Comparison of ENCODE assay signal across 9 cellular contexts in genomic region chr6:5143625-5144311, GRCh38. TPM values are rescaled to one million over a fixed set of nuclear protein-coding genes. Genes with fewer than 3 reads are reported as not detected.
DNase-seq lines count a peak whose midpoint lies in the region; ATAC-seq and TF ChIP-seq lines count a peak whose summit lies in the region.
"Had no signal": no experiment of that assay in that cellular context is flagged by ENCODE, and none has a peak within 500 bp of the region (broad histone marks: within the 10 kb centered on the region; RNA-seq: fewer than 3 reads in every experiment).

No MANE protein-coding gene starts in this region.

- peaks cover 25% of the 10 kb centered on the region for H3K4me1 ChIP-seq in DOHH2 (ENCODE audit: control insufficient read depth, low read length)

- H3K4me3 ChIP-seq in DOHH2 (ENCODE audit: low read length) (no peak overlapping the region), choroid plexus epithelial cell (ENCODE audit: low read depth, low read length) (no peak overlapping the region), lower leg skin (ENCODE audit: low read depth, poor library complexity, severe bottlenecking) (no peak overlapping the region)

- H4K20me1 ChIP-seq in DOHH2 (ENCODE audit: control insufficient read depth, insufficient read depth, low read depth, low read length) = peaks cover 3% of the 10 kb centered on the region; the same call in 1 of the 2 replicates

- no peak for TF ChIP-seq POLR2A in lower leg skin (IDR thresholded peaks at IDR 0.05)

- ATAC-seq in HG03280 (IDR thresholded peaks at IDR 0.05; ENCODE audit: unreplicated experiment) (peak; percentile 49), HG02759 (IDR thresholded peaks at IDR 0.05; ENCODE audit: unreplicated experiment) (no peak)

- H3K9me2 ChIP-seq in DOHH2 (replicated peaks; ENCODE audit: control insufficient read depth, low read length) = no peaks in the 10 kb centered on the region

- intact Hi-C loops in activated CD4-positive, alpha-beta T cell treated with anti-CD3 and anti-CD28 coated beads, Interleukin-2, amount 10 ng/mL, durations not matched to agents 24 days and 14 days (cut with micrococcal nuclease) = loop anchor here (1.0 kb wide), 4 partner anchors 118 to 255 kb away; partner anchors contain the start of gene FARS2
- intact Hi-C loops in lower leg skin (cut with DNase I; ENCODE audit: low total_unique reads) = loop anchor here (5.0 to 10.0 kb wide), 2 partner anchors 261 to 1404 kb away; no protein-coding TSS in a partner anchor

- H3K36me3 ChIP-seq in DOHH2 (ENCODE audit: control insufficient read depth, low read length) = no peaks in the 10 kb centered on the region

- H3F3A ChIP-seq in DOHH2 (ENCODE audit: control insufficient read depth, insufficient read depth) = peaks cover 3% of the 10 kb centered on the region; the same call in 1 of the 2 replicates

- peaks cover 4% of the 10 kb centered on the region for H3K4me1 Mint-ChIP-seq in activated CD4-positive, alpha-beta T cell treated with anti-CD3 and anti-CD28 coated beads, Interleukin-2, amount 10 ng/mL, durations not matched to agents 24 days and 14 days

- no peak overlapping the region for H3K4me3 Mint-ChIP-seq in activated CD4-positive, alpha-beta T cell treated with anti-CD3 and anti-CD28 coated beads, Interleukin-2, amount 10 ng/mL, durations not matched to agents 24 days and 14 days
- H3K4me3 Mint-ChIP-seq: activated naive CD8-positive, alpha-beta T cell had no signal

- no peak overlapping the region for H3K27ac ChIP-seq in DOHH2 (ENCODE audit: low read depth, low read length)

- no peak overlapping the region for H3K4me2 ChIP-seq in DOHH2 (ENCODE audit: low read length)

- no peak overlapping the region for H3K27ac Mint-ChIP-seq in activated CD4-positive, alpha-beta T cell treated with anti-CD3 and anti-CD28 coated beads, Interleukin-2, amount 10 ng/mL, durations not matched to agents 24 days and 14 days
- H3K27ac Mint-ChIP-seq: activated naive CD8-positive, alpha-beta T cell had no signal

- no peaks in the 10 kb centered on the region for H3K27me3 ChIP-seq in DOHH2 (ENCODE audit: control insufficient read depth, low read length)

- H3K27me3 Mint-ChIP-seq in activated CD4-positive, alpha-beta T cell treated with anti-CD3 and anti-CD28 coated beads, Interleukin-2, amount 10 ng/mL, durations not matched to agents 24 days and 14 days = no peaks in the 10 kb centered on the region
- H3K27me3 Mint-ChIP-seq: activated naive CD8-positive, alpha-beta T cell had no signal

- H3K9me3 ChIP-seq in DOHH2 (ENCODE audit: control insufficient read depth, insufficient read depth, low read length) = no peaks in the 10 kb centered on the region

- H3K79me2 ChIP-seq in DOHH2 (ENCODE audit: control insufficient read depth, low read length) = no peaks in the 10 kb centered on the region; the same call in 1 of the 2 replicates

- TF ChIP-seq CTCF in DOHH2 (IDR thresholded peaks at IDR 0.05; ENCODE audit: low read depth, low read length, poor library complexity, severe bottlenecking) (peak; percentile 86), choroid plexus epithelial cell (conservative IDR thresholded peaks at IDR 0.05; ENCODE audit: low read depth, low read length) (peak; percentile 95), lower leg skin (IDR thresholded peaks at IDR 0.05) (peak in 1 of 3 donors; percentile 55)

- H3K36me3 Mint-ChIP-seq in activated CD4-positive, alpha-beta T cell treated with anti-CD3 and anti-CD28 coated beads, Interleukin-2, amount 10 ng/mL, durations not matched to agents 24 days and 14 days (ENCODE audit: low read depth) = no peaks in the 10 kb centered on the region

- DNase-seq in NCI-H526 (lab: John Stamatoyannopoulos, UW) (peak; percentile 57 to 86), choroid plexus epithelial cell (ENCODE audit: low read depth) (peak; percentile 91), lower leg skin (ENCODE audit: low spot score in 2 of 2) (peak; percentile 85 to 96)
- peak; percentile 94 for DNase-seq in activated CD4-positive, alpha-beta T cell treated with anti-CD3 and anti-CD28 coated beads, Interleukin-2, amount 10 ng/mL, durations not matched to agents 24 days and 14 days
- peak; percentile 53 to 77 (median 72) for DNase-seq in stimulated activated CD4-positive, alpha-beta T cell treated with anti-CD3 and anti-CD28 coated beads, TNF-alpha, amount 100 ng/mL, for 24 hours (ENCODE audit: low read depth in 3 of 3)

- WGBS in lower leg skin, 2 donors = 41% methylated on average over 9 of the region's 9 CpGs

- H3K9me3 Mint-ChIP-seq in activated CD4-positive, alpha-beta T cell treated with anti-CD3 and anti-CD28 coated beads, Interleukin-2, amount 10 ng/mL, durations not matched to agents 24 days and 14 days = no peaks in the 10 kb centered on the region

RNA-seq across cellular contexts. Expression of gene PPP1R3G, which starts 58.6 kb away (rescaled TPM):
- 0.05 TPM in 2 replicates for total RNA-seq in activated CD4-positive, alpha-beta T cell treated with anti-CD3 and anti-CD28 coated beads, Interleukin-2, amount 10 ng/mL, durations not matched to agents 24 days and 14 days
- total RNA-seq in lower leg skin = 1 to 10 TPM in 3 of 4 donors, under 1 TPM in 1; 0.88 to 3.2 (median 2.9) TPM
